9 cellular contexts compared by ENCODE assay signal in the genomic region with DNA sequence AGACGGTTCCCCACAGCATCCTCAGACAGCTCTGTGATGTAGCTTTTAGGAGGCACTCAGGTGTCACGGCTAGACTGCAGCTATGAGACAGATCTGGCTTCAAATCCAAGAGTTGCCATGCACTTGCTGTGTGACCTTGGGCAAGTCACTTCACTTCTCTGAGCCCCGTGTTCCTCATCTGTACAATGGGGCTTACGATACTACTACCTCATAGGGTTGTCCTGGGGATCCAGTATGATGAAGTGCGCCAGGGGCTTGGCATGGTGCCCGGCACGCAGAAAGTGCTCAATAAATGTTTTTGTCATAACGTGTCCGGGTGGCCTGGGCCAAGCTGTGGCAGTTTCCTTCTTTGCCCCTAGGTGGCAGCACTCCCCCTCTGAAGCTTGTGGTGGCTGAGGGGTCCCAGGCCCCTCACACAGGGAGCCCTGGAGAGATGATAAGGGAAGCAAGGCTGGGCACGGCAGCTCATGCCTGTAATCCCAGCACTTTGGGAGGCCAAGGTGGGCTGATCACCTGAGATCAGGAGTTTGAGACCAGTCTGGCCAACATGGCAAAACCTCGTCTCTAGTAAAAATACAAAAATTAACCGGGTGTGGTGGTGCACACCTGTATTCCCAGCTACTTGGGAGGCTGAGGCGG.
A peak's percentile ranks its signal among the peaks of the same experiment; 100 is the strongest.
DNase-seq lines count a peak whose midpoint lies in the region; ATAC-seq and TF ChIP-seq lines count a peak whose summit lies in the region.
"Had no signal": no experiment of that assay in that cellular context is flagged by ENCODE, and none has a peak within 500 bp of the region (broad histone marks: within the 10 kb centered on the region; RNA-seq: fewer than 3 reads in every experiment).

No MANE protein-coding gene starts in this region.

- TF ChIP-seq CTCF in GM12864 (IDR thresholded peaks at IDR 0.05; ENCODE audit: low read depth, low read length, missing control alignments) = peak; percentile 87

- no peak overlapping the region for H3K4me3 ChIP-seq in GM12864 (ENCODE audit: low read depth, low read length)
- H3K4me3 ChIP-seq: SK-N-MC had no signal

- ATAC-seq in GM18873 (IDR thresholded peaks at IDR 0.05; ENCODE audit: low FRiP score, unreplicated experiment) = no peak

- no peak for DNase-seq in GM12864 (ENCODE audit: low read depth)
- peak; percentile 7 for DNase-seq in NCI-H774 (lab: John Stamatoyannopoulos, UW)
- DNase-seq in activated T-helper 1 cell treated with anti-CD3 and anti-CD28 coated beads, Interleukin-2, amount 50 U/mL, for 16 hours (ENCODE audit: low read depth in 1 of 2, low spot score in 1 of 2) = peak; percentile 14 to 29
- DNase-seq in germinal center (ENCODE audit: low spot score) = peak; percentile 68
- peak; percentile 58 for DNase-seq in retina
- DNase-seq in cortex of kidney (lab: John Stamatoyannopoulos, UW) = no peak
- no peak for DNase-seq in NCI-H1436 treated with DMSO at 0.1 percent for 48 hours (lab: John Stamatoyannopoulos, UW)

Comparison
In these comparisons a context has a peak if more than half of its experiments do, and no peak if none do; other contexts are left out.
1. DNase-seq: peak in NCI-H774 (single experiment), activated T-helper 1 cell treated with anti-CD3 and anti-CD28 coated beads, Interleukin-2, amount 50 U/mL, for 16 hours (2 of 2), germinal center (single experiment) and retina (single experiment); none in GM12864 (single experiment), cortex of kidney (single experiment) and NCI-H1436 treated with DMSO at 0.1 percent for 48 hours (single experiment).